Comparison of ENCODE assay signal across 2 cellular contexts in the genomic region with DNA sequence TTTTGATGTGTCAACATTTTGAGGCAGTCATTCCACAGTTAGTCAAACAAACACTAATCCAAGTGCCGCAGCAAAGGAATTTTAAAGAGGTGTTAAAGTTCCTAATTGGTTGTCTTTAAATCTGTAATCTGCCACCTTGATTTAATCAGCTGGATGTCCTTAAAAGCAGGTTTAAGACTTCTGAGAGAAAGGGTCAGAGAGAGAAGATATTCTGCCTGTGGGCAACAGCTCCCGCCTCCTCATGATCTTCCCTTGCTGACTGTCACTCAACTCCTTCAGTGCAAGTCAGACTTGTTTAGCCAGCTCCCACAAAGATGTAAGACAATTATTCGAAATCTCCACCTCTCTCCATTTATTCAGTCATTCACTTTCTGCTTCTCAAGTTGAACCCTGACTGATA.
A peak's percentile ranks its signal among the peaks of the same experiment; 100 is the strongest.
TF ChIP-seq lines count a peak whose summit lies in the region.

No MANE protein-coding gene starts in this region.

TF ChIP-seq in HepG2, 621 proteins besides CTCF, POLR2A, EP300 and RAD21:
- TF ChIP-seq MAFK (conservative IDR thresholded peaks at IDR 0.05 in 1 of 2, IDR thresholded peaks at IDR 0.05 in 1 of 2; ENCODE audit: low read length in 2 of 2) (peak; percentile 21 to 38; a peak in 3 of 4 replicates), TARDBP (CRISPR knock-in tag; IDR thresholded peaks at IDR 0.05) (no peak), NR3C1 (CRISPR knock-in tag; IDR thresholded peaks at IDR 0.05) (no peak), AFF4 (CRISPR knock-in tag; IDR thresholded peaks at IDR 0.05) (no peak), MAFF (IDR thresholded peaks at IDR 0.05; ENCODE audit: low read depth, low read length) (0 out of 2 replicates have a peak, but pooled peaks have one; percentile 15), ZNF180 (CRISPR knock-in tag; IDR thresholded peaks at IDR 0.05; ENCODE audit: borderline replicate concordance, low read depth) (no peak), TCF7 (IDR thresholded peaks at IDR 0.05; ENCODE audit: low read depth) (no peak), TSC22D2 (CRISPR knock-in tag; IDR thresholded peaks at IDR 0.05; ENCODE audit: borderline replicate concordance) (no peak), ZNF660 (CRISPR knock-in tag; IDR thresholded peaks at IDR 0.05; ENCODE audit: borderline replicate concordance, low read depth) (no peak), SRSF4 (IDR thresholded peaks at IDR 0.05; ENCODE audit: low read depth, low read length, poor library complexity, severe bottlenecking) (no peak), ZNF7 (CRISPR knock-in tag; IDR thresholded peaks at IDR 0.05) (no peak), ZNF501 (CRISPR knock-in tag; IDR thresholded peaks at IDR 0.05) (no peak)
- TF ChIP-seq, protein P1, sequence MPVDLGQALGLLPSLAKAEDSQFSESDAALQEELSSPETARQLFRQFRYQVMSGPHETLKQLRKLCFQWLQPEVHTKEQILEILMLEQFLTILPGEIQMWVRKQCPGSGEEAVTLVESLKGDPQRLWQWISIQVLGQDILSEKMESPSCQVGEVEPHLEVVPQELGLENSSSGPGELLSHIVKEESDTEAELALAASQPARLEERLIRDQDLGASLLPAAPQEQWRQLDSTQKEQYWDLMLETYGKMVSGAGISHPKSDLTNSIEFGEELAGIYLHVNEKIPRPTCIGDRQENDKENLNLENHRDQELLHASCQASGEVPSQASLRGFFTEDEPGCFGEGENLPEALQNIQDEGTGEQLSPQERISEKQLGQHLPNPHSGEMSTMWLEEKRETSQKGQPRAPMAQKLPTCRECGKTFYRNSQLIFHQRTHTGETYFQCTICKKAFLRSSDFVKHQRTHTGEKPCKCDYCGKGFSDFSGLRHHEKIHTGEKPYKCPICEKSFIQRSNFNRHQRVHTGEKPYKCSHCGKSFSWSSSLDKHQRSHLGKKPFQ (CRISPR knock-in tag; IDR thresholded peaks at IDR 0.05; ENCODE audit: insufficient replicate concordance), result no peak
- TF ChIP-seq, protein P2, sequence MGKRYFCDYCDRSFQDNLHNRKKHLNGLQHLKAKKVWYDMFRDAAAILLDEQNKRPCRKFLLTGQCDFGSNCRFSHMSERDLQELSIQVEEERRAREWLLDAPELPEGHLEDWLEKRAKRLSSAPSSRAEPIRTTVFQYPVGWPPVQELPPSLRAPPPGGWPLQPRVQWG (CRISPR knock-in tag; IDR thresholded peaks at IDR 0.05; ENCODE audit: borderline replicate concordance, low read depth), result no peak

TF ChIP-seq in K562, 482 proteins besides CTCF, POLR2A, EP300 and RAD21:
- TF ChIP-seq SIN3A (IDR thresholded peaks at IDR 0.05; ENCODE audit: borderline replicate concordance in 2 of 2, control insufficient read depth in 1 of 2, low read depth in 2 of 2, low read length in 2 of 2) (no peak), SMARCB1 (IDR thresholded peaks at IDR 0.05; ENCODE audit: insufficient read length, low read depth) (no peak), ZNF121 (CRISPR knock-in tag; conservative IDR thresholded peaks at IDR 0.05) (no peak), PKNOX1 (IDR thresholded peaks at IDR 0.05) (peak; percentile 20; the same call in 1 of the 2 replicates), CSDE1 (IDR thresholded peaks at IDR 0.05) (no peak)
TF ChIP-seq in K562: peak in this region for 1.
